8 cellular contexts compared by ENCODE assay signal in the genomic region with DNA sequence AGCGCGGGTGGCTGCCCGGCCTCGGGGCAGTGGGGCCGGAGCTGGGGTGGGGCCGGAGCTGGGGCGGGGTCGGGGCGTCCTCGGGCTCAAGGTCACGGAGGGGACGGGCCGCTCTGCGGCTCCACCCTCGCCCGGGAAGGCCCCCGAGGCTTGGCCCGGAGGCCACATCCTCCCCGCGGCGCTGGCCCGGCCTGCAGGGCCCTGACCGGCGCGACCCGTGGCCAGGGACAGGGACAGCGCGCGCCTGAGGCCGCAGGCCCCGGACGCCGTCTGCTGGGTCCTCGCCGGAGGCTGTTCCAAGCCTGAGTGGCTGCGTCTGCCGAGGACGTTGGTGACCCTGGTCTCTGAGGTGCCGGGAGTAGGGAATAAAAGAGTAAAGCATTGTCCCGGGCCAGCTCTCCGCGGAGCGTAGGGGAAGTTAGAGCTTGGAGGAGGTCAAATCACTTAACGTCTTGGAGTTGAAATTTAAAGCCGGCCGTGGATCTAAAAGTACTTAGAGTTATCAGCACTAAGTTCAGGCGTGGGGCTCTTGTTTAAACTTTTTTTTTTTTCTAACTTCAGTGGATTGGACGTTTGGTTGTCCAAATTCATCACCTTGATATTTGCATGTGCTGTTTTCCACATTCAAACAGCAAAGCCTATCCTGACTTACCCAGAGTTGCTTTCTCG. TPM values are rescaled to one million over a fixed set of nuclear protein-coding genes. Genes with fewer than 3 reads are reported as not detected.
A peak's percentile ranks its signal among the peaks of the same experiment; 100 is the strongest.
DNase-seq lines count a peak whose midpoint lies in the region; ATAC-seq and TF ChIP-seq lines count a peak whose summit lies in the region.

No MANE protein-coding gene starts in this region.

- H3K9me3 ChIP-seq in HUES64 (ENCODE audit: insufficient read depth, low read depth, low read length) = no peaks in the 10 kb centered on the region

- H3K4me1 ChIP-seq in HUES64 (ENCODE audit: insufficient read depth, low read length) = 0 out of 2 replicates have a peak, but pooled peaks cover 2% of the 10 kb centered on the region

- peaks cover 34% of the 10 kb centered on the region for H3K36me3 Mint-ChIP-seq in brain

- H3K4me1 Mint-ChIP-seq in brain = peaks cover 40% of the 10 kb centered on the region

- H3K4me3 ChIP-seq in HUES64 (ENCODE audit: low read length) = peak overlapping the region; percentile 96
- peak overlapping the region; percentile 48 to 86 (median 69) for H3K4me3 ChIP-seq in skin epidermis

- H3K27me3 ChIP-seq in HUES64 (ENCODE audit: insufficient read depth, low read length) = peaks cover 19% of the 10 kb centered on the region

- H3K9ac ChIP-seq in HUES64 (ENCODE audit: low read depth, low read length) = peak overlapping the region; percentile 89

- DNase-seq in G401 (ENCODE audit: low spot score) (peak; percentile 53), SW480 (ENCODE audit: low spot score) (peak; percentile 78), iPS-NIHi11 (ENCODE audit: low spot score) (peak; percentile 87), cortex of kidney (lab: John Stamatoyannopoulos, UW) (no peak)

- peak; percentile 72 for ATAC-seq in GM21528 (IDR thresholded peaks at IDR 0.05; ENCODE audit: low FRiP score, unreplicated experiment)

- in situ Hi-C loops in G401 (cut with HindIII; ENCODE audit: low sequenced_read_pairs) = no loop called here

- peak overlapping the region; percentile 91 to 96 (median 93) for H3K4me3 Mint-ChIP-seq in brain

- H3K27ac Mint-ChIP-seq in brain = peak overlapping the region; percentile 81 to 97 (median 92)

- H3K9me3 Mint-ChIP-seq in brain = no peaks in the 10 kb centered on the region

- H3K27ac ChIP-seq in HUES64 (ENCODE audit: low read depth, low read length) (peak overlapping the region; percentile 65; the same call in 1 of the 2 replicates), skin epidermis (peak overlapping the region; percentile 83 to 98 (median 93))

- peaks cover 6% of the 10 kb centered on the region for H3K27me3 Mint-ChIP-seq in brain

- WGBS in HUES64 = 2% methylated on average over 47 of the region's 49 CpGs

- no peak for TF ChIP-seq CTCF in brain (conservative IDR thresholded peaks at IDR 0.05)

- H3K36me3 ChIP-seq in HUES64 (ENCODE audit: insufficient read depth, low read length) = 0 out of 2 replicates have a peak, but pooled peaks cover under 1% of the 10 kb centered on the region

RNA-seq across cellular contexts. Expression of gene NIPSNAP2, which starts 0.6 kb away (rescaled TPM):
- 36.2 and 79.2 TPM in 2 replicates for total RNA-seq in G401 (2014; rRNA removed; shearing (Covaris generic))
- 35.1 TPM for polyA plus RNA-seq in HUES64 (2013, experiment 1 of 2)
- 46.5 TPM for polyA plus RNA-seq in HUES64 (2013, experiment 2 of 2)
- 75.0 TPM for polyA plus RNA-seq in brain (ENCODE audit: insufficient read depth, low read depth, low replicate concordance)

RNA-seq across cellular contexts. Expression of gene MRPS17, which starts 13.3 kb away (rescaled TPM):
- total RNA-seq in G401 (2014; rRNA removed; shearing (Covaris generic)) = 32.1 and 39.7 TPM in 2 replicates
- polyA plus RNA-seq in HUES64 (2013, experiment 1 of 2) = 18.7 TPM
- polyA plus RNA-seq in HUES64 (2013, experiment 2 of 2) = 19.1 TPM
- 20.3 TPM for polyA plus RNA-seq in brain (ENCODE audit: insufficient read depth, low read depth, low replicate concordance)
